Comparison of ENCODE assay signal across 8 cellular contexts in genomic region chr3:57596495-57597239, GRCh38. TPM values are rescaled to one million over a fixed set of nuclear protein-coding genes. Genes with fewer than 3 reads are reported as not detected.
DNase-seq lines count a peak whose midpoint lies in the region; ATAC-seq and TF ChIP-seq lines count a peak whose summit lies in the region.

No MANE protein-coding gene starts in this region.

- peaks cover 41% of the 10 kb centered on the region for H3K4me1 ChIP-seq in BLaER1

- peak overlapping the region; percentile 87 for H3K27ac ChIP-seq in BLaER1

- H3K9ac ChIP-seq in BLaER1, result peak overlapping the region; percentile 91

- H3K4me3 ChIP-seq in BLaER1, result peak overlapping the region; percentile 91
- H3K4me3 ChIP-seq in MG63, result peak overlapping the region; percentile 98
- peak overlapping the region; percentile 81 for H3K4me3 ChIP-seq in kidney epithelial cell (ENCODE audit: low read depth, low read length)

- ATAC-seq in GM21390 (IDR thresholded peaks at IDR 0.05; ENCODE audit: unreplicated experiment) (peak; percentile 6), HG03378 (IDR thresholded peaks at IDR 0.05; ENCODE audit: unreplicated experiment) (no peak)

- peaks cover 51% of the 10 kb centered on the region for H4K20me1 ChIP-seq in BLaER1

- H3K36me3 ChIP-seq in BLaER1 (peaks cover 19% of the 10 kb centered on the region), MG63 (peaks cover 19% of the 10 kb centered on the region), kidney epithelial cell (ENCODE audit: control insufficient read depth, insufficient read depth, low read length) (no peaks in the 10 kb centered on the region)

- no peaks in the 10 kb centered on the region for H3K9me3 ChIP-seq in BLaER1
- H3K9me3 ChIP-seq in MG63, result no peaks in the 10 kb centered on the region

- peak; percentile 81 for DNase-seq in MG63
- DNase-seq in activated CD4-positive, CD25-positive, alpha-beta regulatory T cell treated with anti-CD3 and anti-CD28 coated beads, Interleukin-2, amount 50 U/mL, for 16 hours (ENCODE audit: low read depth, low spot score), result peak; percentile 31
- peak; percentile 51 for DNase-seq in cerebellum (ENCODE audit: low spot score)
- DNase-seq in kidney epithelial cell (ENCODE audit: low read depth), result peak; percentile 69
- peak; percentile 33 to 44 (median 38) for DNase-seq in stimulated activated CD4-positive, alpha-beta T cell treated with anti-CD3 and anti-CD28 coated beads, Interleukin-12 subunit alpha, Interleukin-12 subunit beta, amount 100 ng/mL, for 48 hours (ENCODE audit: low read depth in 2 of 3, low spot score in 1 of 3)

- H3K27me3 ChIP-seq in BLaER1 (no peaks in the 10 kb centered on the region), MG63 (no peaks in the 10 kb centered on the region), kidney epithelial cell (ENCODE audit: control insufficient read depth, insufficient read depth, low read length) (no peaks in the 10 kb centered on the region)

- no peak for TF ChIP-seq CTCF in kidney epithelial cell (IDR thresholded peaks at IDR 0.05; ENCODE audit: insufficient read depth, low read length, poor library complexity, severe bottlenecking)

- H3K4me2 ChIP-seq in BLaER1, result peak overlapping the region; percentile 86

RNA-seq across cellular contexts. Expression of gene ARF4, which starts 0.5 kb away (rescaled TPM):
- 120 and 159 TPM in 2 replicates for total RNA-seq in MG63 (2014; rRNA removed; shearing (Covaris generic); ENCODE audit: low replicate concordance)
- total RNA-seq in cerebellum (81.6 TPM), kidney epithelial cell (208 TPM in 2 replicates)

RNA-seq across cellular contexts. Expression of gene PDE12, which starts 40.6 kb away (rescaled TPM):
- total RNA-seq in MG63 (2014; rRNA removed; shearing (Covaris generic); ENCODE audit: low replicate concordance), result 4.0 and 8.8 TPM in 2 replicates
- total RNA-seq in cerebellum, result 16.0 TPM
- total RNA-seq in kidney epithelial cell, result 22.8 and 25.4 TPM in 2 replicates

RNA-seq across cellular contexts. Expression of gene DNAH12, which starts 52.5 kb away (rescaled TPM):
- not detected in 2 replicates for total RNA-seq in MG63 (2014; rRNA removed; shearing (Covaris generic); ENCODE audit: low replicate concordance)
- total RNA-seq in cerebellum (1.7 TPM), kidney epithelial cell (0.41 TPM in 1 of 2 replicates, not detected in the other)

Comparison
In these comparisons a context has a peak if more than half of its experiments do, and no peak if none do; other contexts are left out.
1. DNase-seq: peak in every context shown above with its lines; median percentile 81 in MG63; 69 in kidney epithelial cell; 51 in cerebellum; 38 in stimulated activated CD4-positive, alpha-beta T cell treated with anti-CD3 and anti-CD28 coated beads, Interleukin-12 subunit alpha, Interleukin-12 subunit beta, amount 100 ng/mL, for 48 hours; 31 in activated CD4-positive, CD25-positive, alpha-beta regulatory T cell treated with anti-CD3 and anti-CD28 coated beads, Interleukin-2, amount 50 U/mL, for 16 hours.